Comparison of ENCODE assay signal across 22 cellular contexts in the genomic region with DNA sequence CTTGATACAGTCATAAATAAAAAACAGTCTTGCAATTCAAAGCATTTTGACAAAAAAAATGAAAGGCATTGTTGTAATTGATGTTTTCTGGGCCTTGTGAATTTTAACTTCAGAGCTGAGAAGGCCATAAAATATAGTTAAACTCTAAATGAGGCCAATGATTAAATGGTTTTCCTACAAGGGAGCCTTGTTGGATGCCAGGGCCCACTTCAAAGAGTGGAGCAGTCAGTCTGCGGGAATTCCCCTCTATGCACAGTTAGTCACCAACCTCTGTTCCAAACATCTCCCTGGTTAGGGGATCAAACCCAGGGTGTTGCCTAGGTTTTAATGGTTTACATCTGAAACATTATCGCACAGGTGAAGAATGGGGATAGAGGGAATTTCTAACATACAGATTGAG.
A peak's percentile ranks its signal among the peaks of the same experiment; 100 is the strongest.
DNase-seq lines count a peak whose midpoint lies in the region; ATAC-seq, FAIRE-seq and TF ChIP-seq lines count a peak whose summit lies in the region.
"Had no signal": no experiment of that assay in that cellular context is flagged by ENCODE, and none has a peak within 500 bp of the region (broad histone marks: within the 10 kb centered on the region; RNA-seq: fewer than 3 reads in every experiment).

No MANE protein-coding gene starts in this region.

- no peak overlapping the region for H3K14ac ChIP-seq in IMR-90 (replicated peaks; ENCODE audit: low read depth, low read length)

- H3K27me3 Mint-ChIP-seq in activated T-helper 1 cell treated with anti-CD3 and anti-CD28 coated beads, Interleukin-12 subunit alpha, Interleukin-12 subunit beta, Interleukin-2, Interleukin-4 antibody, amounts not matched to agents 30 ng/mL and 10 ng/mL and 1 ng/mL, durations not matched to agents 14 hours and 24 hours and 36 hours (ENCODE audit: insufficient read depth) = no peaks in the 10 kb centered on the region
- H3K27me3 Mint-ChIP-seq: activated naive CD8-positive, alpha-beta T cell treated with anti-CD3 and anti-CD28 coated beads, Interleukin-2, amount 50 U/mL, for 24 hours had no signal

- WGBS in IMR-90 (ENCODE audit: extremely low coverage in 2 of 2, insufficient read length in 1 of 2), 2 experiments = no CpG with 5 or more reads among the region's 2 CpGs
- 32% methylated on average over 2 of the region's 2 CpGs for WGBS in GM12878 (ENCODE audit: insufficient coverage, insufficient replicate concordance, low lambda C conversion rate, missing lambda C conversion rate)

- BruUV-seq in IMR-90 (replicated peaks; lab: Mats Ljungman, UMichigan) (no TSS peak), GM12878 (replicated peaks; lab: Mats Ljungman, UMichigan) (no TSS peak)

- TF ChIP-seq POLR2A in IMR-90 (IDR thresholded peaks at IDR 0.05; ENCODE audit: low read depth, low read length) (no peak), GM12878 (IDR thresholded peaks at IDR 0.05; ENCODE audit: low read depth, low read length) (no peak)

- H3K4me3 ChIP-seq in AG10803 (ENCODE audit: low read length) (no peak overlapping the region), IMR-90 (ENCODE audit: insufficient read depth, low read depth, low read length) (no peak overlapping the region), GM12878 (no peak overlapping the region)
- H3K4me3 ChIP-seq: SJCRH30, thyroid gland had no signal

- POLR2A ChIA-PET in IMR-90 (lab: Charles Lee; ENCODE audit: unreplicated experiment) = no interaction called here
- POLR2A ChIA-PET in GM12878 (lab: Charles Lee) = no interaction called here

- H3K18ac ChIP-seq in IMR-90 (ENCODE audit: low read depth, low read length) = peak overlapping the region; percentile 51; the same call in 1 of the 2 replicates

- H3K23ac ChIP-seq in IMR-90 (ENCODE audit: low read depth, low read length) = no peak overlapping the region

- TF ChIP-seq CTCF in AG10803 (conservative IDR thresholded peaks at IDR 0.05; ENCODE audit: low read length) (no peak), IMR-90 (conservative IDR thresholded peaks at IDR 0.05; ENCODE audit: low read depth, low read length) (no peak), GM12878 (IDR thresholded peaks at IDR 0.05 in 2 of 3, conservative IDR thresholded peaks at IDR 0.05 in 1 of 3; ENCODE audit: control insufficient read depth in 2 of 3, extremely low read depth in 1 of 3, insufficient read depth in 1 of 3, low read depth in 3 of 3, low read length in 3 of 3) (no peak)

- no peak overlapping the region for H4K5ac ChIP-seq in IMR-90 (ENCODE audit: low read depth, low read length)

- no peak overlapping the region for H4K8ac ChIP-seq in IMR-90 (ENCODE audit: low read depth in 2 of 2, low read length in 2 of 2)

- H3K27ac Mint-ChIP-seq in activated T-helper 1 cell treated with anti-CD3 and anti-CD28 coated beads, Interleukin-12 subunit alpha, Interleukin-12 subunit beta, Interleukin-2, Interleukin-4 antibody, amounts not matched to agents 30 ng/mL and 10 ng/mL and 1 ng/mL, durations not matched to agents 14 hours and 24 hours and 36 hours = no peak overlapping the region
- H3K27ac Mint-ChIP-seq: activated naive CD8-positive, alpha-beta T cell treated with anti-CD3 and anti-CD28 coated beads, Interleukin-2, amount 50 U/mL, for 24 hours; CD4-positive, CD25-positive, alpha-beta regulatory T cell; stimulated activated memory B cell treated with anti-CD40 and anti-IgM and Interleukin-4, amounts not matched to agents 10 μg/mL and 1 μg/mL and 100 μg/mL, for 72 hours had no signal

- H3K4me2 ChIP-seq in IMR-90 (ENCODE audit: low read depth, low read length) = no peak overlapping the region
- no peak overlapping the region for H3K4me2 ChIP-seq in GM12878 (ENCODE audit: control insufficient read depth, insufficient read depth)

- RAD21 ChIA-PET in GM12878 (lab: Charles Lee; ENCODE audit: unreplicated experiment) = no interaction called here

- no peak overlapping the region for H3K4me3 Mint-ChIP-seq in activated T-helper 1 cell treated with anti-CD3 and anti-CD28 coated beads, Interleukin-12 subunit alpha, Interleukin-12 subunit beta, Interleukin-2, Interleukin-4 antibody, amounts not matched to agents 30 ng/mL and 10 ng/mL and 1 ng/mL, durations not matched to agents 14 hours and 24 hours and 36 hours
- H3K4me3 Mint-ChIP-seq: activated naive CD8-positive, alpha-beta T cell treated with anti-CD3 and anti-CD28 coated beads, Interleukin-2, amount 50 U/mL, for 24 hours; CD4-positive, CD25-positive, alpha-beta regulatory T cell; stimulated activated memory B cell treated with anti-CD40 and anti-IgM and Interleukin-4, amounts not matched to agents 10 μg/mL and 1 μg/mL and 100 μg/mL, for 72 hours had no signal

- no peak overlapping the region for H2BK15ac ChIP-seq in IMR-90 (ENCODE audit: low read depth, low read length)

- H2BK120ac ChIP-seq in IMR-90 (ENCODE audit: low read depth, low read length) = peak overlapping the region; percentile 38; the same call in 1 of the 2 replicates

- H3K4ac ChIP-seq in IMR-90 (ENCODE audit: low read depth, low read length) = no peak overlapping the region

- H3K9me3 Mint-ChIP-seq in activated T-helper 1 cell treated with anti-CD3 and anti-CD28 coated beads, Interleukin-12 subunit alpha, Interleukin-12 subunit beta, Interleukin-2, Interleukin-4 antibody, amounts not matched to agents 30 ng/mL and 10 ng/mL and 1 ng/mL, durations not matched to agents 14 hours and 24 hours and 36 hours = no peaks in the 10 kb centered on the region

- H4K20me1 ChIP-seq in IMR-90 (ENCODE audit: insufficient read depth, low read length) = no peaks in the 10 kb centered on the region
- H4K20me1 ChIP-seq in GM12878 (ENCODE audit: control insufficient read depth, insufficient read depth) = no peaks in the 10 kb centered on the region

- no peaks in the 10 kb centered on the region for H3K36me3 Mint-ChIP-seq in activated T-helper 1 cell treated with anti-CD3 and anti-CD28 coated beads, Interleukin-12 subunit alpha, Interleukin-12 subunit beta, Interleukin-2, Interleukin-4 antibody, amounts not matched to agents 30 ng/mL and 10 ng/mL and 1 ng/mL, durations not matched to agents 14 hours and 24 hours and 36 hours (ENCODE audit: low read depth)
- H3K36me3 Mint-ChIP-seq: CD4-positive, CD25-positive, alpha-beta regulatory T cell; stimulated activated memory B cell treated with anti-CD40 and anti-IgM and Interleukin-4, amounts not matched to agents 10 μg/mL and 1 μg/mL and 100 μg/mL, for 72 hours had no signal

- no peak overlapping the region for H2BK20ac ChIP-seq in IMR-90 (ENCODE audit: low read depth, low read length)

- no peak overlapping the region for H4K91ac ChIP-seq in IMR-90 (ENCODE audit: insufficient read depth, low read depth, low read length)

- H3K56ac ChIP-seq in IMR-90 (ENCODE audit: extremely low read depth, insufficient read depth, low read length) = no peak overlapping the region

- no peak overlapping the region for H3K27ac ChIP-seq in IMR-90 (ENCODE audit: insufficient read depth, low read length)
- no peak overlapping the region for H3K27ac ChIP-seq in GM12878 (ENCODE audit: control insufficient read depth, insufficient read depth)
- H3K27ac ChIP-seq: neutrophil, SJCRH30, thyroid gland had no signal

- intact Hi-C loops in IMR-90 (cut with micrococcal nuclease) (loop anchor here (5.0 to 10.0 kb wide), 2 partner anchors 98 to 110 kb away; no protein-coding TSS in a partner anchor), GM12878 (cut with micrococcal nuclease; ENCODE audit: unreplicated experiment) (no loop called here)
- intact Hi-C loops in activated T-helper 1 cell treated with anti-CD3 and anti-CD28 coated beads, Interleukin-12 subunit alpha, Interleukin-12 subunit beta, Interleukin-2, Interleukin-4 antibody, amounts not matched to agents 30 ng/mL and 10 ng/mL and 1 ng/mL, durations not matched to agents 14 hours and 24 hours and 36 hours (cut with micrococcal nuclease) = no loop called here

- no peak overlapping the region for H2AFZ ChIP-seq in IMR-90 (replicated peaks; ENCODE audit: low read length, poor library complexity)
- no peak overlapping the region for H2AFZ ChIP-seq in GM12878 (ENCODE audit: control insufficient read depth, low read depth, low read length)

- H3K9me3 ChIP-seq in IMR-90 (ENCODE audit: control insufficient read depth, insufficient read depth, low read length) (no peaks in the 10 kb centered on the region), GM12878 (replicated peaks; ENCODE audit: control insufficient read depth, insufficient read depth, low read length) (no peaks in the 10 kb centered on the region)
- H3K9me3 ChIP-seq: neutrophil, SJCRH30, thyroid gland had no signal

- no peak overlapping the region for H2BK5ac ChIP-seq in IMR-90 (ENCODE audit: low read depth, low read length, poor library complexity, severe bottlenecking)

- H3K79me2 ChIP-seq in GM12878 (ENCODE audit: control insufficient read depth, insufficient read depth, low read length) = no peaks in the 10 kb centered on the region

- no peaks in the 10 kb centered on the region for H3K4me1 Mint-ChIP-seq in activated T-helper 1 cell treated with anti-CD3 and anti-CD28 coated beads, Interleukin-12 subunit alpha, Interleukin-12 subunit beta, Interleukin-2, Interleukin-4 antibody, amounts not matched to agents 30 ng/mL and 10 ng/mL and 1 ng/mL, durations not matched to agents 14 hours and 24 hours and 36 hours (ENCODE audit: low read depth)
- H3K4me1 Mint-ChIP-seq: activated naive CD8-positive, alpha-beta T cell treated with anti-CD3 and anti-CD28 coated beads, Interleukin-2, amount 50 U/mL, for 24 hours; CD4-positive, CD25-positive, alpha-beta regulatory T cell; stimulated activated memory B cell treated with anti-CD40 and anti-IgM and Interleukin-4, amounts not matched to agents 10 μg/mL and 1 μg/mL and 100 μg/mL, for 72 hours had no signal

- H3K9ac ChIP-seq in IMR-90 (ENCODE audit: low read depth, low read length) (no peak overlapping the region), GM12878 (ENCODE audit: control insufficient read depth, insufficient read depth, low read length) (no peak overlapping the region)

- SMC1A ChIA-PET in GM12878 (lab: Charles Lee; ENCODE audit: uncharacterized antibody, unreplicated experiment) = interaction anchor here (5.6 kb wide), 1 partner anchor 73 kb away, joined by 33 read pairs; no protein-coding TSS in a partner anchor

- dilution Hi-C loops in IMR-90 (cut with HindIII; ENCODE audit: low sequenced_read_pairs, unreplicated experiment) = no loop called here

- no peak for FAIRE-seq in GM12878 (lab: Jason Lieb, UNC)
- FAIRE-seq: H54 had no signal

- H3K36me3 ChIP-seq in IMR-90 (ENCODE audit: control insufficient read depth, insufficient read depth, low read length) (no peaks in the 10 kb centered on the region), GM12878 (ENCODE audit: control insufficient read depth in 2 of 2, insufficient read depth in 2 of 2, low read length in 1 of 2) (no peaks in the 10 kb centered on the region)
- H3K36me3 ChIP-seq: neutrophil, SJCRH30, thyroid gland had no signal

- TF ChIP-seq RAD21 in IMR-90 (IDR thresholded peaks at IDR 0.05; ENCODE audit: low read length) = no peak
- no peak for TF ChIP-seq RAD21 in GM12878 (IDR thresholded peaks at IDR 0.05; ENCODE audit: insufficient read depth, low read depth, low read length)

- H3K79me1 ChIP-seq in IMR-90 (ENCODE audit: low read depth in 1 of 2, low read length in 2 of 2) = no peaks in the 10 kb centered on the region

- peak; percentile 9 for DNase-seq in AG10803 (ENCODE audit: low read depth)
- peak; percentile 62 for DNase-seq in IMR-90
- DNase-seq in GM12878 (ENCODE audit: low read depth, low spot score) = no peak
- DNase-seq in left kidney (ENCODE audit: low read depth, low spot score) = peak; percentile 53
- DNase-seq in inferior parietal cortex (ENCODE audit: extremely low spot score) = no peak
- no peak for DNase-seq in activated T-helper 1 cell treated with anti-CD3 and anti-CD28 coated beads, Interleukin-12 subunit alpha, Interleukin-12 subunit beta, Interleukin-2, Interleukin-4 antibody, amounts not matched to agents 30 ng/mL and 10 ng/mL and 1 ng/mL, durations not matched to agents 14 hours and 24 hours and 36 hours (ENCODE audit: low spot score)
- no peak for DNase-seq in activated CD4-positive, CD25-positive, alpha-beta regulatory T cell treated with anti-CD3 and anti-CD28 coated beads, Interleukin-2, amount 50 U/mL, for 72 hours
- DNase-seq: activated naive CD8-positive, alpha-beta T cell treated with anti-CD3 and anti-CD28 coated beads, Interleukin-2, amount 50 U/mL, for 24 hours; CD4-positive, CD25-positive, alpha-beta regulatory T cell; DND-41; hippocampal formation; KG1; left cardiac atrium; midbrain; NCI-H1092 treated with DMSO at 0.1 percent for 48 hours; right cardiac atrium; SJCRH30; thyroid gland had no signal

- peak overlapping the region; percentile 7; the same call in 1 of the 2 replicates for H2AK5ac ChIP-seq in IMR-90 (ENCODE audit: low read depth, low read length)

- H3K27me3 ChIP-seq in IMR-90 (ENCODE audit: control insufficient read depth, insufficient read depth, low read length) (no peaks in the 10 kb centered on the region), GM12878 (replicated peaks in 1 of 2; ENCODE audit: control insufficient read depth in 2 of 2, insufficient read depth in 2 of 2, low read length in 1 of 2) (no peaks in the 10 kb centered on the region)
- H3K27me3 ChIP-seq: neutrophil, thyroid gland had no signal

- ATAC-seq in IMR-90 (ENCODE audit: low read depth) (no peak), GM12878 (peak; percentile 11; the same call in 1 of the 3 replicates), HG03521 (IDR thresholded peaks at IDR 0.05; ENCODE audit: unreplicated experiment) (no peak)
- ATAC-seq: activated naive CD8-positive, alpha-beta T cell treated with anti-CD3 and anti-CD28 coated beads, Interleukin-2, amount 50 U/mL, for 24 hours; left cardiac atrium; right cardiac atrium; stimulated activated memory B cell treated with anti-CD40 and anti-IgM and Interleukin-4, amounts not matched to agents 10 μg/mL and 1 μg/mL and 100 μg/mL, for 72 hours had no signal

- peaks cover 4% of the 10 kb centered on the region; the same call in 1 of the 2 replicates for H3K9me1 ChIP-seq in IMR-90 (ENCODE audit: insufficient read depth, low read length)

- in situ Hi-C loops in IMR-90 (cut with MboI; ENCODE audit: low sequenced_read_pairs) = no loop called here
- in situ Hi-C loops in GM12878 (cut with MboI) = no loop called here

- H2AK9ac ChIP-seq in IMR-90 (replicated peaks; ENCODE audit: low read depth, low read length, poor library complexity) = no peak overlapping the region

- CTCF ChIA-PET in IMR-90 (lab: Yijun Ruan, JAX) = no interaction called here
- CTCF ChIA-PET in GM12878 (lab: Yijun Ruan, JAX) = interaction anchor here (1.6 kb wide), 1 partner anchor 48 kb away, joined by 4 read pairs; no protein-coding TSS in a partner anchor

- TF ChIP-seq EP300 in GM12878 (IDR thresholded peaks at IDR 0.05; ENCODE audit: borderline replicate concordance in 1 of 2, control insufficient read depth in 1 of 2, low read depth in 2 of 2, low read length in 2 of 2) = no peak

- H3K4me1 ChIP-seq in IMR-90 (ENCODE audit: control insufficient read depth, insufficient read depth, low read length) (peaks cover 11% of the 10 kb centered on the region), GM12878 (ENCODE audit: control insufficient read depth, insufficient read depth, low read length) (no peaks in the 10 kb centered on the region)
- H3K4me1 ChIP-seq: SJCRH30 had no signal

Comparison
In these comparisons a context has a peak if more than half of its experiments do, and no peak if none do; other contexts are left out.
1. DNase-seq: peak in AG10803 (single experiment), IMR-90 (single experiment) and left kidney (single experiment); none in GM12878 (single experiment), inferior parietal cortex (single experiment), activated T-helper 1 cell treated with anti-CD3 and anti-CD28 coated beads, Interleukin-12 subunit alpha, Interleukin-12 subunit beta, Interleukin-2, Interleukin-4 antibody, amounts not matched to agents 30 ng/mL and 10 ng/mL and 1 ng/mL, durations not matched to agents 14 hours and 24 hours and 36 hours (single experiment) and activated CD4-positive, CD25-positive, alpha-beta regulatory T cell treated with anti-CD3 and anti-CD28 coated beads, Interleukin-2, amount 50 U/mL, for 72 hours (single experiment).